1 cellular context compared by ENCODE assay signal in the genomic region with DNA sequence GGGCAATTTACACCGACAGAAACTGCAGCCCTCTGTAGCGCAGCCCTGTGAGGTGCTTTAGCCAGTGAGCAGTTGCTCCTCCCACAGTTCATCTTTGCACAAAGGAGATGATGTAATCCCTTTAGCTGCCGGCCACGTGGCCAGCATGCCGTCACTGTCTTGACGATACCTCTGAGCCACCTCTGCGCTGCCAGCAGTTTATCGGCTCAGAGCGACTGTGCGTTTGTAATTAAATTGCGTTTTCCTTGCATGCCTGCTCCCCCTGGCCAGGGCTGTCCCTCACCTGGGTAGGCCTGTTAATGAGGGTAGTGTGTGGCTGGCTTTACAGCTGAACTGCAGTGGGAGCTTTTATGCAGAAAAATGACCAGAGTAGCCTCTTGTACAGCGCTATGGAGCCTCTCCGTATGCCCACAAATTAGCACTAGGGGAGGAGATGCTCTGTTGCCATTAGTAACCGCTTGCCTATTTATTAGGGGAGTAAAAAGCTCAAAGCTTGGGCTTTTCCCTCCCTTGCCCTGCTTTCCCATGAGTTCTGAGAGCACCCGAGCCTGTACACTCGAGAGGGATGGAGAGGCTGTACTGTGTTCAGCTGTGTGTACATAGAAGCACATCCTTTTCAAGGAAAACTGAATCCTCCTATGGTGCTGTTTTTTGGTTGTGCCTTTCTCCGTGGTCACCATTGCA.
TF ChIP-seq lines count a peak whose summit lies in the region.

No MANE protein-coding gene starts in this region.

TF ChIP-seq in K562, 482 proteins besides CTCF, POLR2A, EP300 and RAD21 (continued from another document and continues in another):
- TF ChIP-seq, protein P1, sequence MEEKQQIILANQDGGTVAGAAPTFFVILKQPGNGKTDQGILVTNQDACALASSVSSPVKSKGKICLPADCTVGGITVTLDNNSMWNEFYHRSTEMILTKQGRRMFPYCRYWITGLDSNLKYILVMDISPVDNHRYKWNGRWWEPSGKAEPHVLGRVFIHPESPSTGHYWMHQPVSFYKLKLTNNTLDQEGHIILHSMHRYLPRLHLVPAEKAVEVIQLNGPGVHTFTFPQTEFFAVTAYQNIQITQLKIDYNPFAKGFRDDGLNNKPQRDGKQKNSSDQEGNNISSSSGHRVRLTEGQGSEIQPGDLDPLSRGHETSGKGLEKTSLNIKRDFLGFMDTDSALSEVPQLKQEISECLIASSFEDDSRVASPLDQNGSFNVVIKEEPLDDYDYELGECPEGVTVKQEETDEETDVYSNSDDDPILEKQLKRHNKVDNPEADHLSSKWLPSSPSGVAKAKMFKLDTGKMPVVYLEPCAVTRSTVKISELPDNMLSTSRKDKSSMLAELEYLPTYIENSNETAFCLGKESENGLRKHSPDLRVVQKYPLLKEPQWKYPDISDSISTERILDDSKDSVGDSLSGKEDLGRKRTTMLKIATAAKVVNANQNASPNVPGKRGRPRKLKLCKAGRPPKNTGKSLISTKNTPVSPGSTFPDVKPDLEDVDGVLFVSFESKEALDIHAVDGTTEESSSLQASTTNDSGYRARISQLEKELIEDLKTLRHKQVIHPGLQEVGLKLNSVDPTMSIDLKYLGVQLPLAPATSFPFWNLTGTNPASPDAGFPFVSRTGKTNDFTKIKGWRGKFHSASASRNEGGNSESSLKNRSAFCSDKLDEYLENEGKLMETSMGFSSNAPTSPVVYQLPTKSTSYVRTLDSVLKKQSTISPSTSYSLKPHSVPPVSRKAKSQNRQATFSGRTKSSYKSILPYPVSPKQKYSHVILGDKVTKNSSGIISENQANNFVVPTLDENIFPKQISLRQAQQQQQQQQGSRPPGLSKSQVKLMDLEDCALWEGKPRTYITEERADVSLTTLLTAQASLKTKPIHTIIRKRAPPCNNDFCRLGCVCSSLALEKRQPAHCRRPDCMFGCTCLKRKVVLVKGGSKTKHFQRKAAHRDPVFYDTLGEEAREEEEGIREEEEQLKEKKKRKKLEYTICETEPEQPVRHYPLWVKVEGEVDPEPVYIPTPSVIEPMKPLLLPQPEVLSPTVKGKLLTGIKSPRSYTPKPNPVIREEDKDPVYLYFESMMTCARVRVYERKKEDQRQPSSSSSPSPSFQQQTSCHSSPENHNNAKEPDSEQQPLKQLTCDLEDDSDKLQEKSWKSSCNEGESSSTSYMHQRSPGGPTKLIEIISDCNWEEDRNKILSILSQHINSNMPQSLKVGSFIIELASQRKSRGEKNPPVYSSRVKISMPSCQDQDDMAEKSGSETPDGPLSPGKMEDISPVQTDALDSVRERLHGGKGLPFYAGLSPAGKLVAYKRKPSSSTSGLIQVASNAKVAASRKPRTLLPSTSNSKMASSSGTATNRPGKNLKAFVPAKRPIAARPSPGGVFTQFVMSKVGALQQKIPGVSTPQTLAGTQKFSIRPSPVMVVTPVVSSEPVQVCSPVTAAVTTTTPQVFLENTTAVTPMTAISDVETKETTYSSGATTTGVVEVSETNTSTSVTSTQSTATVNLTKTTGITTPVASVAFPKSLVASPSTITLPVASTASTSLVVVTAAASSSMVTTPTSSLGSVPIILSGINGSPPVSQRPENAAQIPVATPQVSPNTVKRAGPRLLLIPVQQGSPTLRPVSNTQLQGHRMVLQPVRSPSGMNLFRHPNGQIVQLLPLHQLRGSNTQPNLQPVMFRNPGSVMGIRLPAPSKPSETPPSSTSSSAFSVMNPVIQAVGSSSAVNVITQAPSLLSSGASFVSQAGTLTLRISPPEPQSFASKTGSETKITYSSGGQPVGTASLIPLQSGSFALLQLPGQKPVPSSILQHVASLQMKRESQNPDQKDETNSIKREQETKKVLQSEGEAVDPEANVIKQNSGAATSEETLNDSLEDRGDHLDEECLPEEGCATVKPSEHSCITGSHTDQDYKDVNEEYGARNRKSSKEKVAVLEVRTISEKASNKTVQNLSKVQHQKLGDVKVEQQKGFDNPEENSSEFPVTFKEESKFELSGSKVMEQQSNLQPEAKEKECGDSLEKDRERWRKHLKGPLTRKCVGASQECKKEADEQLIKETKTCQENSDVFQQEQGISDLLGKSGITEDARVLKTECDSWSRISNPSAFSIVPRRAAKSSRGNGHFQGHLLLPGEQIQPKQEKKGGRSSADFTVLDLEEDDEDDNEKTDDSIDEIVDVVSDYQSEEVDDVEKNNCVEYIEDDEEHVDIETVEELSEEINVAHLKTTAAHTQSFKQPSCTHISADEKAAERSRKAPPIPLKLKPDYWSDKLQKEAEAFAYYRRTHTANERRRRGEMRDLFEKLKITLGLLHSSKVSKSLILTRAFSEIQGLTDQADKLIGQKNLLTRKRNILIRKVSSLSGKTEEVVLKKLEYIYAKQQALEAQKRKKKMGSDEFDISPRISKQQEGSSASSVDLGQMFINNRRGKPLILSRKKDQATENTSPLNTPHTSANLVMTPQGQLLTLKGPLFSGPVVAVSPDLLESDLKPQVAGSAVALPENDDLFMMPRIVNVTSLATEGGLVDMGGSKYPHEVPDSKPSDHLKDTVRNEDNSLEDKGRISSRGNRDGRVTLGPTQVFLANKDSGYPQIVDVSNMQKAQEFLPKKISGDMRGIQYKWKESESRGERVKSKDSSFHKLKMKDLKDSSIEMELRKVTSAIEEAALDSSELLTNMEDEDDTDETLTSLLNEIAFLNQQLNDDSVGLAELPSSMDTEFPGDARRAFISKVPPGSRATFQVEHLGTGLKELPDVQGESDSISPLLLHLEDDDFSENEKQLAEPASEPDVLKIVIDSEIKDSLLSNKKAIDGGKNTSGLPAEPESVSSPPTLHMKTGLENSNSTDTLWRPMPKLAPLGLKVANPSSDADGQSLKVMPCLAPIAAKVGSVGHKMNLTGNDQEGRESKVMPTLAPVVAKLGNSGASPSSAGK (IDR thresholded peaks at IDR 0.05), result peak; percentile 99
- TF ChIP-seq DDX20 (tag; IDR thresholded peaks at IDR 0.05; ENCODE audit: low read depth) (no peak), BRD9 (IDR thresholded peaks at IDR 0.05; ENCODE audit: low read depth, partially characterized antibody) (no peak), ZNF76 (CRISPR knock-in tag; IDR thresholded peaks at IDR 0.05; ENCODE audit: borderline replicate concordance) (no peak), CEBPB (tag; IDR thresholded peaks at IDR 0.05) (peak; percentile 86), CAMTA2 (CRISPR knock-in tag; conservative IDR thresholded peaks at IDR 0.05) (no peak), GTF2E2 (tag; IDR thresholded peaks at IDR 0.05) (no peak), GABPB2 (CRISPR knock-in tag; conservative IDR thresholded peaks at IDR 0.05) (no peak), CBFA2T2 (conservative IDR thresholded peaks at IDR 0.05) (peak; percentile 28; the same call in 1 of the 2 replicates), NR2F6 (CRISPR knock-in tag; IDR thresholded peaks at IDR 0.05) (no peak), NFE2L1 (tag; IDR thresholded peaks at IDR 0.05; ENCODE audit: borderline replicate concordance, low read depth) (no peak), ZNF133 (CRISPR knock-in tag; IDR thresholded peaks at IDR 0.05) (no peak), ZNF589 (CRISPR knock-in tag; IDR thresholded peaks at IDR 0.05; ENCODE audit: low read depth) (no peak), TBP (optimal IDR thresholded peaks at IDR 0.05; ENCODE audit: low read depth, low read length) (no peak), ZNF232 (CRISPR knock-in tag; IDR thresholded peaks at IDR 0.05) (peak; percentile 49; the same call in 1 of the 2 replicates), ZNF175 (CRISPR knock-in tag; IDR thresholded peaks at IDR 0.05; ENCODE audit: low read depth) (no peak), SRSF9 (IDR thresholded peaks at IDR 0.05; ENCODE audit: borderline replicate concordance, low read depth, low read length) (no peak), PRPF4 (IDR thresholded peaks at IDR 0.05; ENCODE audit: insufficient read depth, low read depth, low read length, poor library complexity, severe bottlenecking) (no peak), TFAM (CRISPR knock-in tag; conservative IDR thresholded peaks at IDR 0.05) (no peak), CBX2 (IDR thresholded peaks at IDR 0.05; ENCODE audit: insufficient read depth, low read length, poor library complexity, severe bottlenecking) (no peak), ZNF140 (CRISPR knock-in tag; IDR thresholded peaks at IDR 0.05) (no peak), CCNT2 (IDR thresholded peaks at IDR 0.05; ENCODE audit: borderline replicate concordance, extremely low read depth, insufficient read length, low read depth, low read length) (no peak), C11orf30 (IDR thresholded peaks at IDR 0.05; ENCODE audit: low read depth) (no peak), CHD4 (IDR thresholded peaks at IDR 0.05; ENCODE audit: insufficient read depth, insufficient replicate concordance, low read depth, low read length, poor library complexity, severe bottlenecking) (no peak)
- TF ChIP-seq, protein P2, sequence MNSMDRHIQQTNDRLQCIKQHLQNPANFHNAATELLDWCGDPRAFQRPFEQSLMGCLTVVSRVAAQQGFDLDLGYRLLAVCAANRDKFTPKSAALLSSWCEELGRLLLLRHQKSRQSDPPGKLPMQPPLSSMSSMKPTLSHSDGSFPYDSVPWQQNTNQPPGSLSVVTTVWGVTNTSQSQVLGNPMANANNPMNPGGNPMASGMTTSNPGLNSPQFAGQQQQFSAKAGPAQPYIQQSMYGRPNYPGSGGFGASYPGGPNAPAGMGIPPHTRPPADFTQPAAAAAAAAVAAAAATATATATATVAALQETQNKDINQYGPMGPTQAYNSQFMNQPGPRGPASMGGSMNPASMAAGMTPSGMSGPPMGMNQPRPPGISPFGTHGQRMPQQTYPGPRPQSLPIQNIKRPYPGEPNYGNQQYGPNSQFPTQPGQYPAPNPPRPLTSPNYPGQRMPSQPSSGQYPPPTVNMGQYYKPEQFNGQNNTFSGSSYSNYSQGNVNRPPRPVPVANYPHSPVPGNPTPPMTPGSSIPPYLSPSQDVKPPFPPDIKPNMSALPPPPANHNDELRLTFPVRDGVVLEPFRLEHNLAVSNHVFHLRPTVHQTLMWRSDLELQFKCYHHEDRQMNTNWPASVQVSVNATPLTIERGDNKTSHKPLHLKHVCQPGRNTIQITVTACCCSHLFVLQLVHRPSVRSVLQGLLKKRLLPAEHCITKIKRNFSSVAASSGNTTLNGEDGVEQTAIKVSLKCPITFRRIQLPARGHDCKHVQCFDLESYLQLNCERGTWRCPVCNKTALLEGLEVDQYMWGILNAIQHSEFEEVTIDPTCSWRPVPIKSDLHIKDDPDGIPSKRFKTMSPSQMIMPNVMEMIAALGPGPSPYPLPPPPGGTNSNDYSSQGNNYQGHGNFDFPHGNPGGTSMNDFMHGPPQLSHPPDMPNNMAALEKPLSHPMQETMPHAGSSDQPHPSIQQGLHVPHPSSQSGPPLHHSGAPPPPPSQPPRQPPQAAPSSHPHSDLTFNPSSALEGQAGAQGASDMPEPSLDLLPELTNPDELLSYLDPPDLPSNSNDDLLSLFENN (IDR thresholded peaks at IDR 0.05; ENCODE audit: low read depth in 2 of 2, low read length in 2 of 2), result no peak
- TF ChIP-seq, protein P3, sequence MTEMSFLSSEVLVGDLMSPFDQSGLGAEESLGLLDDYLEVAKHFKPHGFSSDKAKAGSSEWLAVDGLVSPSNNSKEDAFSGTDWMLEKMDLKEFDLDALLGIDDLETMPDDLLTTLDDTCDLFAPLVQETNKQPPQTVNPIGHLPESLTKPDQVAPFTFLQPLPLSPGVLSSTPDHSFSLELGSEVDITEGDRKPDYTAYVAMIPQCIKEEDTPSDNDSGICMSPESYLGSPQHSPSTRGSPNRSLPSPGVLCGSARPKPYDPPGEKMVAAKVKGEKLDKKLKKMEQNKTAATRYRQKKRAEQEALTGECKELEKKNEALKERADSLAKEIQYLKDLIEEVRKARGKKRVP (CRISPR knock-in tag; IDR thresholded peaks at IDR 0.05), result peak; percentile 82
- TF ChIP-seq, protein P4, sequence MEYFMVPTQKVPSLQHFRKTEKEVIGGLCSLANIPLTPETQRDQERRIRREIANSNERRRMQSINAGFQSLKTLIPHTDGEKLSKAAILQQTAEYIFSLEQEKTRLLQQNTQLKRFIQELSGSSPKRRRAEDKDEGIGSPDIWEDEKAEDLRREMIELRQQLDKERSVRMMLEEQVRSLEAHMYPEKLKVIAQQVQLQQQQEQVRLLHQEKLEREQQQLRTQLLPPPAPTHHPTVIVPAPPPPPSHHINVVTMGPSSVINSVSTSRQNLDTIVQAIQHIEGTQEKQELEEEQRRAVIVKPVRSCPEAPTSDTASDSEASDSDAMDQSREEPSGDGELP (CRISPR knock-in tag; IDR thresholded peaks at IDR 0.05; ENCODE audit: borderline replicate concordance), result peak; percentile 54
- TF ChIP-seq, protein P5, sequence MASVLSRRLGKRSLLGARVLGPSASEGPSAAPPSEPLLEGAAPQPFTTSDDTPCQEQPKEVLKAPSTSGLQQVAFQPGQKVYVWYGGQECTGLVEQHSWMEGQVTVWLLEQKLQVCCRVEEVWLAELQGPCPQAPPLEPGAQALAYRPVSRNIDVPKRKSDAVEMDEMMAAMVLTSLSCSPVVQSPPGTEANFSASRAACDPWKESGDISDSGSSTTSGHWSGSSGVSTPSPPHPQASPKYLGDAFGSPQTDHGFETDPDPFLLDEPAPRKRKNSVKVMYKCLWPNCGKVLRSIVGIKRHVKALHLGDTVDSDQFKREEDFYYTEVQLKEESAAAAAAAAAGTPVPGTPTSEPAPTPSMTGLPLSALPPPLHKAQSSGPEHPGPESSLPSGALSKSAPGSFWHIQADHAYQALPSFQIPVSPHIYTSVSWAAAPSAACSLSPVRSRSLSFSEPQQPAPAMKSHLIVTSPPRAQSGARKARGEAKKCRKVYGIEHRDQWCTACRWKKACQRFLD (CRISPR knock-in tag; IDR thresholded peaks at IDR 0.05), result 0 out of 2 replicates have a peak, but pooled peaks have one; percentile 40
- TF ChIP-seq, protein P6, sequence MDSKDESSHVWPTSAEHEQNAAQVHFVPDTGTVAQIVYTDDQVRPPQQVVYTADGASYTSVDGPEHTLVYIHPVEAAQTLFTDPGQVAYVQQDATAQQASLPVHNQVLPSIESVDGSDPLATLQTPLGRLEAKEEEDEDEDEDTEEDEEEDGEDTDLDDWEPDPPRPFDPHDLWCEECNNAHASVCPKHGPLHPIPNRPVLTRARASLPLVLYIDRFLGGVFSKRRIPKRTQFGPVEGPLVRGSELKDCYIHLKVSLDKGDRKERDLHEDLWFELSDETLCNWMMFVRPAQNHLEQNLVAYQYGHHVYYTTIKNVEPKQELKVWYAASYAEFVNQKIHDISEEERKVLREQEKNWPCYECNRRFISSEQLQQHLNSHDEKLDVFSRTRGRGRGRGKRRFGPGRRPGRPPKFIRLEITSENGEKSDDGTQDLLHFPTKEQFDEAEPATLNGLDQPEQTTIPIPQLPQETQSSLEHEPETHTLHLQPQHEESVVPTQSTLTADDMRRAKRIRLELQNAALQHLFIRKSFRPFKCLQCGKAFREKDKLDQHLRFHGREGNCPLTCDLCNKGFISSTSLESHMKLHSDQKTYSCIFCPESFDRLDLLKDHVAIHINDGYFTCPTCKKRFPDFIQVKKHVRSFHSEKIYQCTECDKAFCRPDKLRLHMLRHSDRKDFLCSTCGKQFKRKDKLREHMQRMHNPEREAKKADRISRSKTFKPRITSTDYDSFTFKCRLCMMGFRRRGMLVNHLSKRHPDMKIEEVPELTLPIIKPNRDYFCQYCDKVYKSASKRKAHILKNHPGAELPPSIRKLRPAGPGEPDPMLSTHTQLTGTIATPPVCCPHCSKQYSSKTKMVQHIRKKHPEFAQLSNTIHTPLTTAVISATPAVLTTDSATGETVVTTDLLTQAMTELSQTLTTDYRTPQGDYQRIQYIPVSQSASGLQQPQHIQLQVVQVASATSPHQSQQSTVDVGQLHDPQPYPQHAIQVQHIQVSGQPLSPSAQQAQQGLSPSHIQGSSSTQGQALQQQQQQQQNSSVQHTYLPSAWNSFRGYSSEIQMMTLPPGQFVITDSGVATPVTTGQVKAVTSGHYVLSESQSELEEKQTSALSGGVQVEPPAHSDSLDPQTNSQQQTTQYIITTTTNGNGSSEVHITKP (IDR thresholded peaks at IDR 0.05; ENCODE audit: partially characterized antibody), result no peak
